ENCODE assay signal across 17 cellular contexts in genomic region chr3:169641167-169641566, GRCh38. TPM values are rescaled to one million over a fixed set of nuclear protein-coding genes. Genes with fewer than 3 reads are reported as not detected.
A peak's percentile ranks its signal among the peaks of the same experiment; 100 is the strongest.
DNase-seq lines count a peak whose midpoint lies in the region; ATAC-seq, FAIRE-seq and TF ChIP-seq lines count a peak whose summit lies in the region.
"Had no signal": no experiment of that assay in that cellular context is flagged by ENCODE, and none has a peak within 500 bp of the region (broad histone marks: within the 10 kb centered on the region; RNA-seq: fewer than 3 reads in every experiment).

No MANE protein-coding gene starts in this region.

- no peak overlapping the region for H3K27ac ChIP-seq in right cardiac atrium (ENCODE audit: low read length)
- peak overlapping the region; percentile 41 to 72 for H3K27ac ChIP-seq in small intestine (ENCODE audit: low read depth in 1 of 2, low read length in 1 of 2)
- H3K27ac ChIP-seq: 22Rv1; BLaER1 treated with 17β-estradiol and CSF1 and Interleukin-3, amounts not matched to agents 10 nM and 100 nM had no signal

- TF ChIP-seq CTCF in mucosa of descending colon (IDR thresholded peaks at IDR 0.05), result no peak

- WGBS in right cardiac atrium, result 80% methylated on average over 4 of the region's 4 CpGs
- 17 to 56% (median 37%) methylated on average over 4 of the region's 4 CpGs for WGBS in small intestine, 3 donors

- no peaks in the 10 kb centered on the region for H3K9me3 ChIP-seq in right cardiac atrium (ENCODE audit: control insufficient read depth, low read length)
- no peaks in the 10 kb centered on the region for H3K9me3 ChIP-seq in mucosa of descending colon
- no peaks in the 10 kb centered on the region for H3K9me3 ChIP-seq in small intestine (ENCODE audit: control insufficient read depth, low read depth)
- H3K9me3 ChIP-seq: BLaER1 treated with 17β-estradiol and CSF1 and Interleukin-3, amounts not matched to agents 10 nM and 100 nM had no signal

- H3K36me3 ChIP-seq in mucosa of descending colon (ENCODE audit: low read depth) (no peaks in the 10 kb centered on the region), small intestine (ENCODE audit: control insufficient read depth in 2 of 2, insufficient read depth in 2 of 2, low read length in 2 of 2) (no peaks in the 10 kb centered on the region)
- H3K36me3 ChIP-seq: BLaER1 treated with 17β-estradiol and CSF1 and Interleukin-3, amounts not matched to agents 10 nM and 100 nM had no signal

- H3K27me3 ChIP-seq in right cardiac atrium (ENCODE audit: control insufficient read depth, insufficient read depth), result no peaks in the 10 kb centered on the region
- H3K27me3 ChIP-seq in small intestine (ENCODE audit: control insufficient read depth in 2 of 2, insufficient read depth in 2 of 2, low read length in 2 of 2), result no peaks in the 10 kb centered on the region
- H3K27me3 ChIP-seq: BLaER1 treated with 17β-estradiol and CSF1 and Interleukin-3, amounts not matched to agents 10 nM and 100 nM had no signal

- peak; percentile 5 for FAIRE-seq in small intestine (lab: Jason Lieb, UNC)

- ATAC-seq in right cardiac atrium, result peak; percentile 28 to 62
- no peak for ATAC-seq in Right ventricle myocardium inferior
- peak; percentile 98 for ATAC-seq in mucosa of descending colon
- ATAC-seq in GM18907 (IDR thresholded peaks at IDR 0.05; ENCODE audit: unreplicated experiment), result no peak
- no peak for ATAC-seq in GM19395 (IDR thresholded peaks at IDR 0.05; ENCODE audit: unreplicated experiment)

- H3K4me1 ChIP-seq in right cardiac atrium (ENCODE audit: control insufficient read depth, insufficient read depth, low read length), result peaks cover 1% of the 10 kb centered on the region
- H3K4me1 ChIP-seq in mucosa of descending colon (ENCODE audit: low read depth), result peaks cover 4% of the 10 kb centered on the region
- H3K4me1 ChIP-seq in small intestine (ENCODE audit: control insufficient read depth in 2 of 2, insufficient read depth in 1 of 2, low read depth in 1 of 2, low read length in 1 of 2), result peaks cover 0 to 8% of the 10 kb centered on the region in 2 donors
- H3K4me1 ChIP-seq: BLaER1 treated with 17β-estradiol and CSF1 and Interleukin-3, amounts not matched to agents 10 nM and 100 nM had no signal

- DNase-seq in right cardiac atrium (no peak), Right ventricle myocardium inferior (ENCODE audit: missing footprints) (no peak), mucosa of descending colon (peak in 1 of 3 donors; percentile 58), small intestine (peak; percentile 91)
- no peak for DNase-seq in activated T-cell treated with anti-CD3 and anti-CD28 coated beads, Interleukin-2, amount 50 U/mL, for 1 hour
- DNase-seq in activated CD4-positive, alpha-beta T cell treated with anti-CD3 and anti-CD28 coated beads for 4 hours, result no peak
- DNase-seq: CD4-positive, CD25-positive, alpha-beta regulatory T cell; DMS53; GF-D8; GOT3; H9 had no signal

- H3K4me3 ChIP-seq in right cardiac atrium (ENCODE audit: low read length), result no peak overlapping the region
- H3K4me3 ChIP-seq in mucosa of descending colon, result no peak overlapping the region
- no peak overlapping the region for H3K4me3 ChIP-seq in small intestine (ENCODE audit: low read depth in 1 of 2, low read length in 2 of 2)
- H3K4me3 ChIP-seq: BLaER1 treated with 17β-estradiol and CSF1 and Interleukin-3, amounts not matched to agents 10 nM and 100 nM had no signal

- intact Hi-C loops in right cardiac atrium (cut with DNase I), result no loop called here
- intact Hi-C loops in Right ventricle myocardium inferior (cut with DNase I), result no loop called here
- intact Hi-C loops in mucosa of descending colon (cut with DNase I, micrococcal nuclease), result no loop called here

RNA-seq across cellular contexts. Expression of gene MECOM, which starts 22.3 kb away (rescaled TPM):
- 10 to 100 TPM; 23.2 to 29.9 (median 27.1) TPM for total RNA-seq in right cardiac atrium
- 8.2 TPM for polyA plus RNA-seq in right cardiac atrium
- total RNA-seq in Right ventricle myocardium inferior, result 20.0 TPM
- 100 to 1,000 TPM in 1 of 3 donors, 10 to 100 TPM in 2; 39.8 to 105 (median 90.5) TPM for total RNA-seq in mucosa of descending colon
- 10 to 100 TPM; 11.1 to 29.1 (median 20.4) TPM for polyA plus RNA-seq in small intestine
- total RNA-seq: A673; CD4-positive, CD25-positive, alpha-beta regulatory T cell had no signal
- polyA plus RNA-seq: IgD-negative memory B cell had no signal

Comparison
In these comparisons a context has a peak if more than half of its experiments do, and no peak if none do; other contexts are left out.
1. ATAC-seq: peak in right cardiac atrium (2 of 2) and mucosa of descending colon (single experiment); none in Right ventricle myocardium inferior (single experiment), GM18907 (single experiment) and GM19395 (single experiment).